In the genomic region with DNA sequence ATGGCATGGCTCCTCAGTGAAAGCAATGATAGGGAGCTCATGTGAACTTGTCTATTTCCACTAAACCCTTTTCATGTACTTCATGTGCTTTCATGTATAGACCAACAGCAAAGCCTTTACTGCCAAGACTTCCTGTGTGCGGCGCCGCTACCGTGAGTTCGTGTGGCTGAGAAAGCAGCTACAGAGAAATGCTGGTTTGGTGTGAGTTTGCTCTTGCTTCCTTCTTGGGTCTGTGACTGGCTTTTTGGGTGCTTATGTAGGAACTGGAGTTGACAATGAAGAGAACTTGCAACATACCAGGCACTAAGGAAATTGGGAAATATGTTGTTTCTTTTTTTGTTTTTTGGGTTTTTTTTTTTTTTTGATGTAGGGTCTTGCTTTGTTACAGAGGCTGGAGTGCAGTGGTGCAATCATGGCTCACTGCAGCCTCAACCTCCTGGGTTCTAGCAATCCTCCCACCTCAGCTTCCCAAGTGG, we compare ENCODE assay signal across 8 cellular contexts. TPM values are rescaled to one million over a fixed set of nuclear protein-coding genes. Genes with fewer than 3 reads are reported as not detected.
A peak's percentile ranks its signal among the peaks of the same experiment; 100 is the strongest.
DNase-seq lines count a peak whose midpoint lies in the region; ATAC-seq and TF ChIP-seq lines count a peak whose summit lies in the region.

No MANE protein-coding gene starts in this region.

- POLR2A ChIA-PET in MCF 10A (lab: Yijun Ruan, JAX), result interaction anchor here (0.6 kb wide), 1 partner anchor 65 kb away, joined by 5 read pairs; the partner anchor contains the start of gene NFE2L1

- no peaks in the 10 kb centered on the region for H3K9me3 Mint-ChIP-seq in glutamatergic neuron (ENCODE audit: unreplicated experiment)
- H3K9me3 Mint-ChIP-seq in MCF 10A (ENCODE audit: unreplicated experiment), result no peaks in the 10 kb centered on the region

- DNase-seq in stimulated activated CD8-positive, alpha-beta memory T cell treated with anti-CD3 and anti-CD28 coated beads, Interleukin-12 subunit alpha, Interleukin-12 subunit beta, amount 100 ng/mL, for 1 hour (ENCODE audit: low read depth), result peak; percentile 25
- DNase-seq in stimulated activated CD8-positive, alpha-beta memory T cell treated with anti-CD3 and anti-CD28 coated beads, Interleukin-4, amount 100 ng/mL, for 48 hours, result no peak
- DNase-seq in T follicular helper cell (ENCODE audit: low read depth), result peak; percentile 20
- DNase-seq in cardiac fibroblast (ENCODE audit: low read depth in 2 of 2), result peak; percentile 29 to 48
- DNase-seq in upper lobe of right lung, result no peak
- DNase-seq in ACHN, result no peak
- no peak for DNase-seq in glutamatergic neuron
- DNase-seq in MCF 10A (ENCODE audit: unreplicated experiment), result no peak

- H3K4me3 ChIP-seq in cardiac fibroblast (replicated peaks in 1 of 2; ENCODE audit: low read depth in 2 of 2, low read length in 2 of 2), result no peak overlapping the region
- no peak overlapping the region for H3K4me3 ChIP-seq in upper lobe of right lung

- H3K27me3 Mint-ChIP-seq in glutamatergic neuron (ENCODE audit: unreplicated experiment) (no peaks in the 10 kb centered on the region), MCF 10A (ENCODE audit: insufficient read depth, unreplicated experiment) (no peaks in the 10 kb centered on the region)

- peaks cover 6% of the 10 kb centered on the region for H3K36me3 Mint-ChIP-seq in glutamatergic neuron (ENCODE audit: unreplicated experiment)
- H3K36me3 Mint-ChIP-seq in MCF 10A (ENCODE audit: insufficient read depth, unreplicated experiment), result peaks cover 66% of the 10 kb centered on the region

- H3K27me3 ChIP-seq in upper lobe of right lung, result no peaks in the 10 kb centered on the region

- in situ Hi-C loops in ACHN (cut with HindIII; ENCODE audit: low pct_ligation_motif_present, low pct_unique_long_range_greater_than_20kb, low sequenced_read_pairs), result no loop called here

- intact Hi-C loops in upper lobe of right lung (cut with DNase I), result no loop called here
- intact Hi-C loops in MCF 10A (cut with micrococcal nuclease), result no loop called here

- peak; percentile 66 for ATAC-seq in upper lobe of right lung

- no TSS peak for BruUV-seq in MCF 10A (replicated peaks; lab: Mats Ljungman, UMichigan)

- H3K27ac Mint-ChIP-seq in glutamatergic neuron (ENCODE audit: unreplicated experiment) (no peak overlapping the region), MCF 10A (ENCODE audit: low read depth, unreplicated experiment) (no peak overlapping the region)

- H3K4me1 Mint-ChIP-seq in glutamatergic neuron (ENCODE audit: low read depth, unreplicated experiment) (peaks cover 12% of the 10 kb centered on the region), MCF 10A (ENCODE audit: insufficient read depth, unreplicated experiment) (peaks cover 15% of the 10 kb centered on the region)

- H3K4me1 ChIP-seq in upper lobe of right lung, result peaks cover 14% of the 10 kb centered on the region

- TF ChIP-seq CTCF in cardiac fibroblast (IDR thresholded peaks at IDR 0.05; ENCODE audit: low read depth, low read length) (no peak), upper lobe of right lung (IDR thresholded peaks at IDR 0.05) (no peak), glutamatergic neuron (IDR thresholded peaks at IDR 0.05; ENCODE audit: partially characterized antibody, unreplicated experiment) (no peak), MCF 10A (IDR thresholded peaks at IDR 0.05; ENCODE audit: unreplicated experiment) (no peak)

- CTCF ChIA-PET in MCF 10A (lab: Yijun Ruan, JAX), result interaction anchor here (0.9 to 1.7 kb wide), 3 partner anchors 10 to 142 kb away, joined by 3 to 5 read pairs (median 3); partner anchors contain the start of gene CDK5RAP3

- peaks cover 41% of the 10 kb centered on the region for H3K36me3 ChIP-seq in upper lobe of right lung

- no peaks in the 10 kb centered on the region for H3K9me3 ChIP-seq in upper lobe of right lung

- peak overlapping the region; percentile 36 for H3K27ac ChIP-seq in upper lobe of right lung

- no peak overlapping the region for H3K4me3 Mint-ChIP-seq in glutamatergic neuron (ENCODE audit: unreplicated experiment)
- no peak overlapping the region for H3K4me3 Mint-ChIP-seq in MCF 10A (ENCODE audit: unreplicated experiment)

RNA-seq across cellular contexts. Expression of gene SNX11, which starts 5.7 kb away (rescaled TPM):
- total RNA-seq in upper lobe of right lung, result 20.8 TPM
- 44.0 TPM for total RNA-seq in glutamatergic neuron (ENCODE audit: unreplicated experiment)
- total RNA-seq in MCF 10A (2022), result 21.7 and 24.2 TPM in 2 replicates

RNA-seq across cellular contexts. Expression of gene CBX1, which starts 12.0 kb away (rescaled TPM):
- 34.0 TPM for total RNA-seq in upper lobe of right lung
- total RNA-seq in glutamatergic neuron (ENCODE audit: unreplicated experiment), result 141 TPM
- total RNA-seq in MCF 10A (2022), result 77.3 and 81.2 TPM in 2 replicates

Comparison
In these comparisons a context has a peak if more than half of its experiments do, and no peak if none do; other contexts are left out.
1. DNase-seq: peak in stimulated activated CD8-positive, alpha-beta memory T cell treated with anti-CD3 and anti-CD28 coated beads, Interleukin-12 subunit alpha, Interleukin-12 subunit beta, amount 100 ng/mL, for 1 hour (single experiment), T follicular helper cell (single experiment) and cardiac fibroblast (2 of 2); none in stimulated activated CD8-positive, alpha-beta memory T cell treated with anti-CD3 and anti-CD28 coated beads, Interleukin-4, amount 100 ng/mL, for 48 hours (single experiment), upper lobe of right lung (single experiment), ACHN (single experiment), glutamatergic neuron (single experiment) and MCF 10A (single experiment).